ENCODE assay signal across 10 cellular contexts in the genomic region with DNA sequence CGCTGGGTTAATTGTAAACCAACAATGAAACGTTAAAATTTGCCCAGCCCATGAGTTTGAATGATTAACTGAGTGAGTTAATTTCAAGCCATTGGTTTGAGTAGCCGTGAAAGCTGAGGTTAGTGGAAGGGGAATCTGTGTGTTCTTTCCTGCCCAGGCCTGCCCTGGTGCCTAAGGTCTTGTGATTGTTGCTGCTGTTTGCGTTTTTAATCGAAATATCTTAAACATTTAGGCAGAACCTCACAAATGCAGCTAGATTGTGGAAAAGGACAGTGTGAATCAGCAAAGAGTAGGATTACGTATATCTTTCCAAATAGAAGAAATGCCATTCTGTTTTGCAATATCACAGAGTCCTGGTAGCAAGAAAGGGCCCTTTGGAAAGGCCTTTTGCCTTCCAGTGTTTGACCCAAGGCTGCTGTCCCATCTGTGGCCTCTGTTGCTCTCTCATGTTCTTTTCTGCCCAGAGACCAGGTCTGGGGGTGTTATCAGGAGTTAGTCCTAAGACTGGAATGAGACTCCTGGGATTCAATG.
DNase-seq lines count a peak whose midpoint lies in the region; ATAC-seq, FAIRE-seq and TF ChIP-seq lines count a peak whose summit lies in the region.
"Had no signal": no experiment of that assay in that cellular context is flagged by ENCODE, and none has a peak within 500 bp of the region (broad histone marks: within the 10 kb centered on the region; RNA-seq: fewer than 3 reads in every experiment).

No MANE protein-coding gene starts in this region.

- H3K4me1 ChIP-seq in K562 (replicated peaks in 1 of 2; ENCODE audit: control insufficient read depth in 2 of 2, insufficient read depth in 2 of 2, low read length in 2 of 2) = peaks cover 23 to 52% of the 10 kb centered on the region in 2 experiments

- no peaks in the 10 kb centered on the region for H3K36me3 ChIP-seq in K562 (ENCODE audit: control insufficient read depth, insufficient read depth, low read length)

- no peak overlapping the region for H3K4me3 ChIP-seq in K562
- H3K4me3 ChIP-seq: lung had no signal

- CTCF ChIA-PET in K562 (lab: Yijun Ruan, JAX; ENCODE audit: low intra/inter-chr PET ratio) = no interaction called here

- peaks cover 34% of the 10 kb centered on the region for H3K4me1 Mint-ChIP-seq in nephron

- no peak overlapping the region for H2AFZ ChIP-seq in K562 (ENCODE audit: low read depth, low read length)

- no peak overlapping the region for H3K4me3 Mint-ChIP-seq in nephron
- H3K4me3 Mint-ChIP-seq: activated B cell treated with CpG ODN at 0.5 μM for 24 hours had no signal

- H3K27ac Mint-ChIP-seq in nephron = peak overlapping the region; percentile 89 to 98 (median 94)
- H3K27ac Mint-ChIP-seq: activated B cell treated with CpG ODN at 0.5 μM for 24 hours had no signal

- TF ChIP-seq CTCF in K562 (IDR thresholded peaks at IDR 0.05 in 2 of 3, conservative IDR thresholded peaks at IDR 0.05 in 1 of 3; ENCODE audit: insufficient read depth in 2 of 3, low read depth in 1 of 3, low read length in 3 of 3) = no peak
- no peak for TF ChIP-seq CTCF in nephron (IDR thresholded peaks at IDR 0.05; ENCODE audit: unreplicated experiment in 3 of 3)

- H3K9me1 ChIP-seq in K562 (ENCODE audit: control insufficient read depth, insufficient read depth, low read length) = no peaks in the 10 kb centered on the region

- H3K27ac ChIP-seq in K562 (ENCODE audit: extremely low read depth, low read depth, low read length) = no peak overlapping the region

- peaks cover 54% of the 10 kb centered on the region for H3K79me2 ChIP-seq in K562 (ENCODE audit: control insufficient read depth, insufficient read depth, low read length)

- no TSS peak for BruUV-seq in K562 (replicated peaks; lab: Mats Ljungman, UMichigan)

- H3K27me3 ChIP-seq in K562 (ENCODE audit: control insufficient read depth in 2 of 2, insufficient read depth in 2 of 2, low read length in 2 of 2) = no peaks in the 10 kb centered on the region

- ATAC-seq in HG03066 (IDR thresholded peaks at IDR 0.05; ENCODE audit: low read depth, unreplicated experiment) (peak; percentile 55), K562 (no peak), GM21723 (IDR thresholded peaks at IDR 0.05; ENCODE audit: unreplicated experiment) (no peak), left colon (no peak)

- POLR2A ChIA-PET in K562 (lab: Yijun Ruan, JAX) = interaction anchor here (0.6 to 0.9 kb wide), 2 partner anchors 9 to 702 kb away, joined by 3 read pairs; no protein-coding TSS in a partner anchor

- H3K36me3 Mint-ChIP-seq in nephron (ENCODE audit: low read depth) = peaks cover 24% of the 10 kb centered on the region

- 0 out of 2 replicates have a peak, but pooled peaks cover 7% of the 10 kb centered on the region for H3K9me3 ChIP-seq in K562 (replicated peaks; ENCODE audit: control insufficient read depth, insufficient read depth, low read depth, low read length)

- FAIRE-seq in GM18507 (lab: Jason Lieb, UNC) = peak; percentile 93
- no peak for FAIRE-seq in K562 (lab: Jason Lieb, UNC)

- intact Hi-C loops in K562 (cut with micrococcal nuclease) (no loop called here), left colon (cut with DNase I, micrococcal nuclease) (no loop called here)

- TF ChIP-seq RAD21 in K562 (CRISPR knock-in tag; conservative IDR thresholded peaks at IDR 0.05 in 1 of 2, IDR thresholded peaks at IDR 0.05 in 1 of 2) = no peak

- H3K9me3 Mint-ChIP-seq in nephron = peaks cover 10% of the 10 kb centered on the region
- H3K9me3 Mint-ChIP-seq: activated B cell treated with CpG ODN at 0.5 μM for 24 hours had no signal

- no peaks in the 10 kb centered on the region for H4K20me1 ChIP-seq in K562 (replicated peaks; ENCODE audit: control insufficient read depth, insufficient read depth, low read length)

- DNase-seq in GM18507 (ENCODE audit: extremely low spot score, insufficient read length, low read depth) = no peak
- peak in 2 of 4 experiments; percentile 28 to 30 for DNase-seq in K562 (ENCODE audit: extremely low read depth in 1 of 4, low spot score in 3 of 4)
- DNase-seq in left colon = no peak
- no peak for DNase-seq in NCI-H748 (lab: John Stamatoyannopoulos, UW; ENCODE audit: unreplicated experiment)
- DNase-seq in DMS53 (lab: John Stamatoyannopoulos, UW) = no peak
- DNase-seq: activated B cell treated with CpG ODN at 0.5 μM for 24 hours had no signal

- TF ChIP-seq POLR2A in K562 (conservative IDR thresholded peaks at IDR 0.05) = no peak

- WGBS in K562 (ENCODE audit: insufficient coverage, low coverage, missing lambda C conversion rate) = 51% methylated on average over 6 of the region's 6 CpGs

- TF ChIP-seq EP300 in K562 (IDR thresholded peaks at IDR 0.05; ENCODE audit: low read length) = no peak

- no peak overlapping the region for H3K4me2 ChIP-seq in K562 (ENCODE audit: insufficient read depth, low read length)

- no peak overlapping the region for H3K9ac ChIP-seq in K562 (ENCODE audit: insufficient read depth in 1 of 2, low read depth in 2 of 2, low read length in 2 of 2)

- in situ Hi-C loops in K562 (cut with MboI) = no loop called here

- peaks cover 5% of the 10 kb centered on the region for H3K27me3 Mint-ChIP-seq in nephron (ENCODE audit: low read depth)
- H3K27me3 Mint-ChIP-seq: activated B cell treated with CpG ODN at 0.5 μM for 24 hours had no signal

TF ChIP-seq in K562, 482 proteins besides CTCF, POLR2A, EP300 and RAD21:
- TF ChIP-seq TRIM24 (IDR thresholded peaks at IDR 0.05) = no peak
- peak; percentile 62; the same call in 1 of the 2 replicates for TF ChIP-seq CEBPB (tag; IDR thresholded peaks at IDR 0.05)
